In the genomic region with DNA sequence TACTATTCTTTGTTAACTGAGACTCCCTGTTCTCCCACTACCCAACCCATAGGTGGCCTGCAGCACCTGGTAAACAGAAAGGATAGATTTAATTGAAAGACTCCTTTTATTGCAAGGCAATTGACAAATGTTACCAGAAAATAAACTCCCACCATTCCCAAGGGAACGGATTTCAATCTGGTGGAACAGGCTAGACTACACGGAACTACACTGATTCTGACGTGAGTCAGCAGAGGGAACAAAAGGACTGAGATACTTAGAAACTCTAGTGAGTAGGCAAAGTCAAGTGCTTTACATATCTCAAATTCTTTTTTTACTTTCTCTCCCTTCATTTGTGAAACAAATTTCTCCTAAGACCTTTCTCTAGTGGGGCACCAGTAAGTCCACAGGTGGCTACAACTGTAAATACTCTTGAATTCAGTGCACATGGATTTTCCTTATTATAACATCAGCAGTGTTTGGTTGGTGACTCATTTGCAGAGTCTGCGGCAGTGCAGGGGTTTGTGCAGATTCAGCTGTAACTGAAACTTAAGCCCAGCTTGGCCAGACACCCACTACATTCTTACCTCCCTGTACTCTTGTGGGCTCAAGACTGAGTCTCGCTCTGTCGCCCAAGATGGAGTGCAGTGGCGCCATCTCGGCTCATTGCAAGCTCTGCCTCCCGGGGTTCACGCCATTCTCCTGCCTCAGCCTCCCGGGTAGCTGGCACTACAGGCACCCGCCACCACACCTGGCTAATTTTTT, we compare ENCODE assay signal across 10 cellular contexts. TPM values are rescaled to one million over a fixed set of nuclear protein-coding genes. Genes with fewer than 3 reads are reported as not detected.
DNase-seq lines count a peak whose midpoint lies in the region; ATAC-seq and TF ChIP-seq lines count a peak whose summit lies in the region.
"Had no signal": no experiment of that assay in that cellular context is flagged by ENCODE, and none has a peak within 500 bp of the region (broad histone marks: within the 10 kb centered on the region; RNA-seq: fewer than 3 reads in every experiment).

No MANE protein-coding gene starts in this region.

- DNase-seq in NCI-H460 (ENCODE audit: extremely low read depth, low read depth) (peak; percentile 9), epithelial cell of proximal tubule (ENCODE audit: low read depth) (peak; percentile 76), stromal cell of bone marrow (ENCODE audit: low read depth) (peak; percentile 74), OCI-LY7 (ENCODE audit: low spot score) (no peak)
- DNase-seq in CD4-positive, alpha-beta memory T cell, result no peak

- H3K36me3 ChIP-seq in ACC112 (ENCODE audit: insufficient read depth, low read length) (no peaks in the 10 kb centered on the region), OCI-LY7 (ENCODE audit: insufficient read depth, low read length) (no peaks in the 10 kb centered on the region)
- H3K36me3 ChIP-seq in CD4-positive, alpha-beta memory T cell (ENCODE audit: insufficient read depth, low read length), result no peaks in the 10 kb centered on the region
- H3K36me3 ChIP-seq: heart left ventricle, tibial artery had no signal

- intact Hi-C loops in CD4-positive, alpha-beta memory T cell (cut with micrococcal nuclease), result no loop called here
- intact Hi-C loops in OCI-LY7 (cut with micrococcal nuclease; ENCODE audit: unreplicated experiment), result no loop called here

- BruUV-seq in OCI-LY7 (replicated peaks; lab: Mats Ljungman, UMichigan), result no TSS peak

- no peaks in the 10 kb centered on the region for H3K27me3 ChIP-seq in ACC112 (ENCODE audit: insufficient read depth, low read length)
- no peaks in the 10 kb centered on the region for H3K27me3 ChIP-seq in CD4-positive, alpha-beta memory T cell (ENCODE audit: insufficient read depth, low read length)
- H3K27me3 ChIP-seq: heart left ventricle, tibial artery had no signal

- H3K27me3 Mint-ChIP-seq in CD4-positive, alpha-beta memory T cell, result no peaks in the 10 kb centered on the region

- H3K4me1 ChIP-seq in ACC112 (ENCODE audit: control insufficient read depth, insufficient read depth, low read length, unreplicated experiment) (peaks cover 56% of the 10 kb centered on the region), OCI-LY7 (ENCODE audit: insufficient read depth, low read length, poor library complexity, severe bottlenecking) (no peaks in the 10 kb centered on the region)
- peaks cover 1% of the 10 kb centered on the region for H3K4me1 ChIP-seq in CD4-positive, alpha-beta memory T cell (ENCODE audit: insufficient read depth, low read length)

- H3K9me2 ChIP-seq in OCI-LY7 (ENCODE audit: insufficient read depth, low read length), result no peaks in the 10 kb centered on the region

- no peak overlapping the region for H3K27ac Mint-ChIP-seq in CD4-positive, alpha-beta memory T cell

- no peaks in the 10 kb centered on the region for H3K79me2 ChIP-seq in ACC112 (ENCODE audit: control insufficient read depth, insufficient read depth, low read length, unreplicated experiment)
- H3K79me2 ChIP-seq in OCI-LY7 (ENCODE audit: insufficient read depth, low read depth, low read length), result no peaks in the 10 kb centered on the region

- H3K4me3 Mint-ChIP-seq in CD4-positive, alpha-beta memory T cell, result no peak overlapping the region

- H3K4me3 ChIP-seq in ACC112 (ENCODE audit: low read depth, low read length) (peak overlapping the region; percentile 21), epithelial cell of proximal tubule (ENCODE audit: low read depth, low read length) (no peak overlapping the region), OCI-LY7 (ENCODE audit: low read depth, low read length, poor library complexity, severe bottlenecking) (no peak overlapping the region)
- no peak overlapping the region for H3K4me3 ChIP-seq in CD4-positive, alpha-beta memory T cell (ENCODE audit: low read length in 2 of 2)
- H3K4me3 ChIP-seq: heart left ventricle, tibial artery had no signal

- peaks cover 0 to 1% (median 0%) of the 10 kb centered on the region in 8 donors for H3K9me3 Mint-ChIP-seq in CD4-positive, alpha-beta memory T cell

- CTCF ChIA-PET in CD4-positive, alpha-beta memory T cell (lab: Charles Lee; ENCODE audit: partially characterized antibody), result no interaction called here
- CTCF ChIA-PET in OCI-LY7 (lab: Charles Lee; ENCODE audit: unreplicated experiment), result no interaction called here

- no peaks in the 10 kb centered on the region for H4K20me1 ChIP-seq in OCI-LY7 (ENCODE audit: insufficient read depth, low read length)

- no peak overlapping the region for H3K4me2 ChIP-seq in OCI-LY7 (ENCODE audit: low read length)

- POLR2A ChIA-PET in CD4-positive, alpha-beta memory T cell (lab: Charles Lee; ENCODE audit: partially characterized antibody), result no interaction called here
- POLR2A ChIA-PET in OCI-LY7 (lab: Charles Lee), result interaction anchor here (0.6 to 1.5 kb wide), 2 partner anchors 11 to 14 kb away, joined by 3 read pairs; no protein-coding TSS in a partner anchor

- peaks cover 0 to 4% of the 10 kb centered on the region in 2 donors for H3K36me3 Mint-ChIP-seq in CD4-positive, alpha-beta memory T cell

- ATAC-seq in GM18861 (IDR thresholded peaks at IDR 0.05; ENCODE audit: unreplicated experiment) (peak; percentile 97), HG02970 (IDR thresholded peaks at IDR 0.05; ENCODE audit: low FRiP score, unreplicated experiment) (peak; percentile 96)

- H3K9me3 ChIP-seq in CD4-positive, alpha-beta memory T cell (ENCODE audit: control insufficient read depth in 1 of 2, low read length in 2 of 2), result no peaks in the 10 kb centered on the region
- H3K9me3 ChIP-seq in OCI-LY7 (ENCODE audit: low read length), result no peaks in the 10 kb centered on the region
- H3K9me3 ChIP-seq: heart left ventricle, tibial artery had no signal

- TF ChIP-seq CTCF in epithelial cell of proximal tubule (conservative IDR thresholded peaks at IDR 0.05; ENCODE audit: low read depth, low read length) (peak; percentile 35), OCI-LY7 (conservative IDR thresholded peaks at IDR 0.05; ENCODE audit: low read length) (no peak)

- H2AFZ ChIP-seq in ACC112 (ENCODE audit: low read length, unreplicated experiment), result no peak overlapping the region
- H2AFZ ChIP-seq in OCI-LY7 (ENCODE audit: low read length), result no peak overlapping the region

- H3K27ac ChIP-seq in ACC112 (ENCODE audit: low read depth, low read length) (peak overlapping the region; percentile 94), OCI-LY7 (ENCODE audit: low read depth, low read length, poor library complexity, severe bottlenecking) (no peak overlapping the region)
- no peak overlapping the region for H3K27ac ChIP-seq in CD4-positive, alpha-beta memory T cell (ENCODE audit: low read depth, low read length)
- H3K27ac ChIP-seq: tibial artery had no signal

- peaks cover 0 to 3% (median under 1%) of the 10 kb centered on the region in 4 donors for H3K4me1 Mint-ChIP-seq in CD4-positive, alpha-beta memory T cell

RNA-seq across cellular contexts. Expression of gene PLSCR2, which starts 34.3 kb away (rescaled TPM):
- 0.43 TPM in 1 of 2 replicates, not detected in the other for total RNA-seq in NCI-H460 (2014; rRNA removed; shearing (Covaris generic))
- not detected in 2 replicates for polyA plus RNA-seq in NCI-H460 (2014; cell fraction: nucleus; rRNA removed)
- total RNA-seq in epithelial cell of proximal tubule, result not detected in 2 replicates
- total RNA-seq in CD4-positive, alpha-beta memory T cell, result under 1 TPM; 0.72 to 0.76 TPM
- polyA plus RNA-seq in CD4-positive, alpha-beta memory T cell, result under 1 TPM in 1 of 2 donors, not detected in 1; 0.20 TPM
- not detected in 2 replicates for total RNA-seq in OCI-LY7 (2014; rRNA removed; shearing (Covaris generic))
- total RNA-seq in OCI-LY7 (2022), result not detected in 2 replicates
- total RNA-seq: heart left ventricle had no signal
- polyA plus RNA-seq: heart left ventricle had no signal

RNA-seq across cellular contexts. Expression of gene PLSCR1, which starts 40.8 kb away (rescaled TPM):
- 21.1 and 25.0 TPM in 2 replicates for total RNA-seq in NCI-H460 (2014; rRNA removed; shearing (Covaris generic))
- 30.4 and 57.3 TPM in 2 replicates for polyA plus RNA-seq in NCI-H460 (2014; cell fraction: nucleus; rRNA removed)
- total RNA-seq in epithelial cell of proximal tubule, result 47.8 and 124 TPM in 2 replicates
- total RNA-seq in CD4-positive, alpha-beta memory T cell, result 10 to 100 TPM; 24.9 to 25.0 TPM
- polyA plus RNA-seq in CD4-positive, alpha-beta memory T cell, result 10 to 100 TPM; 24.9 to 34.2 TPM
- 1.4 and 1.8 TPM in 2 replicates for total RNA-seq in OCI-LY7 (2014; rRNA removed; shearing (Covaris generic))
- total RNA-seq in OCI-LY7 (2022), result 7.5 and 13.4 TPM in 2 replicates

Comparison
In these comparisons a context has a peak if more than half of its experiments do, and no peak if none do; other contexts are left out.
1. DNase-seq: peak in NCI-H460 (single experiment), epithelial cell of proximal tubule (single experiment) and stromal cell of bone marrow (single experiment); none in CD4-positive, alpha-beta memory T cell (0 of 5) and OCI-LY7 (single experiment).